ENCODE assay signal across 9 cellular contexts in the genomic region with DNA sequence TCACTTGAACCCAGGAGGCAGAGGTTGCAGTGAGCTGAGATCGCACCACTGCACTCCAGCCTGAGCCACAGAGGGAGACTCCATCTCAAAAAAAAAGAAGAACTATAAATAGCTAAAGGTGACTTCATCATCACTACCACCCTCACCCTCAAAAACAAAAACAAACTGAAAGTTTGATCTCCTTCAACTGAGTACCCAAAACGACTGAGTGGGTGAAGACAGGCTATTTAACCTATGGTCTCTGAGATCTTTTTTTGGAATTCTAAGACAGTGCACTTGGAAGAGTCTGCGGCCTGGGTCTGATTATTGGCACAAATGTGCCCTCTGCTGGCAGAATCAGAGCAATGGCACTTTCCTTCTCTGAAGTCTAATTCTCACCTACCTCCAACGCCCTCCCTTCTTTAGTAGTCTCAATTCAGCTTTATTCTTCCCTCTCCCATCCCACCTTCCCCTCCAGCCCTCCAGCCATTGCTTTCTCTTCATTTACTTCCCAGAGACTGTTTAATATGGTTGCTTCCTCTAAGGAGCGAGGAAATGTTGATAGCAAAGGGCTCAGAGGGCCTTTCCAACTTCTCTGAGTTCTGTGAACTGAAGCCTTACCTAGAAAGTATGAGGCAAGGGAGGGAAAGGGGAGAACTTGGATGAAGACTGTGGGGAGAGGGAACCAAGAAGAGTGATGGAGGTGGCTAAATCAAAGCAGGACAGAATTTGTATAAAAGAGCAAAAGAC. TPM values are rescaled to one million over a fixed set of nuclear protein-coding genes. Genes with fewer than 3 reads are reported as not detected.
A peak's percentile ranks its signal among the peaks of the same experiment; 100 is the strongest.
DNase-seq lines count a peak whose midpoint lies in the region; ATAC-seq and TF ChIP-seq lines count a peak whose summit lies in the region.
"Had no signal": no experiment of that assay in that cellular context is flagged by ENCODE, and none has a peak within 500 bp of the region (broad histone marks: within the 10 kb centered on the region; RNA-seq: fewer than 3 reads in every experiment).

No MANE protein-coding gene starts in this region.

- TF ChIP-seq CTCF in WTC11 (IDR thresholded peaks at IDR 0.05): peak; percentile 81

- POLR2A ChIA-PET in WTC11 (lab: Charles Lee): interaction anchor here (1.0 kb wide), 1 partner anchor 53 kb away, joined by 3 read pairs; the partner anchor contains the start of gene USP54

- H3K27ac Mint-ChIP-seq in WTC11: no peak overlapping the region; the same call in 1 of the 2 replicates

- no peaks in the 10 kb centered on the region for H3K9me3 Mint-ChIP-seq in WTC11

- CTCF ChIA-PET in WTC11 (lab: Charles Lee): interaction anchor here (0.5 to 6.9 kb wide), 15 partner anchors 13 to 449 kb away, joined by 3 to 77 read pairs (median 4); partner anchors contain the start of gene USP54

- peaks cover 27% of the 10 kb centered on the region for H3K4me1 Mint-ChIP-seq in WTC11

- H3K27me3 Mint-ChIP-seq in WTC11 (ENCODE audit: low read depth): no peaks in the 10 kb centered on the region; the same call in 1 of the 2 replicates

- peak in 10 of 14 donors; percentile 7 to 54 (median 30) for DNase-seq in C1 segment of cervical spinal cord (lab: John Stamatoyannopoulos, UW)
- peak; percentile 29 for DNase-seq in NCI-H2196 (lab: John Stamatoyannopoulos, UW; ENCODE audit: unreplicated experiment)
- DNase-seq in WTC11 (ENCODE audit: low spot score): peak; percentile 57
- peak; percentile 76 for DNase-seq in cerebellum (ENCODE audit: low spot score)
- DNase-seq in left kidney (ENCODE audit: low read depth, low spot score): peak; percentile 85
- DNase-seq in stimulated activated CD8-positive, alpha-beta memory T cell treated with anti-CD3 and anti-CD28 coated beads, Interleukin-12 subunit alpha, Interleukin-12 subunit beta, amount 100 ng/mL, for 4 hours (ENCODE audit: low read depth): peak; percentile 10

- ATAC-seq in GM21423 (IDR thresholded peaks at IDR 0.05; ENCODE audit: unreplicated experiment) (peak; percentile 64), WTC11 (peak; percentile 37), GM21786 (IDR thresholded peaks at IDR 0.05; ENCODE audit: unreplicated experiment) (no peak)

- H3K4me3 Mint-ChIP-seq in WTC11: no peak overlapping the region

- H3K36me3 Mint-ChIP-seq in WTC11: no peaks in the 10 kb centered on the region

TF ChIP-seq in WTC11, 78 proteins besides CTCF, POLR2A, EP300 and RAD21:
- TF ChIP-seq SP1 (CRISPR knock-in tag; conservative IDR thresholded peaks at IDR 0.05) (no peak), ZNF512 (CRISPR knock-in tag; IDR thresholded peaks at IDR 0.05; ENCODE audit: borderline replicate concordance) (0 out of 2 replicates have a peak, but pooled peaks have one; percentile 32)

RNA-seq across cellular contexts. Expression of gene MYOZ1, which starts 2.9 kb away (rescaled TPM):
- total RNA-seq in WTC11 (2021): 3.0 to 5.4 TPM (median 4.4 TPM) in 3 replicates
- 0.18 TPM for total RNA-seq in cerebellum

RNA-seq across cellular contexts. Expression of gene SYNPO2L, which starts 11.7 kb away (rescaled TPM):
- total RNA-seq in WTC11 (2021) (0.11 to 0.22 TPM (median 0.18 TPM) in 3 replicates), cerebellum (not detected)
- total RNA-seq: subcutaneous adipose tissue had no signal

RNA-seq across cellular contexts. Expression of gene USP54, which starts 53.0 kb away (rescaled TPM):
- total RNA-seq in WTC11 (2021): 39.8 to 43.8 TPM (median 43.3 TPM) in 3 replicates
- 43.3 TPM for total RNA-seq in cerebellum

RNA-seq across cellular contexts. Expression of gene AGAP5, which starts 53.7 kb away (rescaled TPM):
- total RNA-seq in WTC11 (2021): 7.5 to 10.4 TPM (median 9.3 TPM) in 3 replicates
- total RNA-seq in cerebellum: 9.6 TPM

Comparison
In these comparisons a context has a peak if more than half of its experiments do, and no peak if none do; other contexts are left out.
1. DNase-seq: peak in every context shown above with its lines; median percentile 85 in left kidney; 76 in cerebellum; 57 in WTC11; 30 in C1 segment of cervical spinal cord; 29 in NCI-H2196; 10 in stimulated activated CD8-positive, alpha-beta memory T cell treated with anti-CD3 and anti-CD28 coated beads, Interleukin-12 subunit alpha, Interleukin-12 subunit beta, amount 100 ng/mL, for 4 hours.